In the genomic region with DNA sequence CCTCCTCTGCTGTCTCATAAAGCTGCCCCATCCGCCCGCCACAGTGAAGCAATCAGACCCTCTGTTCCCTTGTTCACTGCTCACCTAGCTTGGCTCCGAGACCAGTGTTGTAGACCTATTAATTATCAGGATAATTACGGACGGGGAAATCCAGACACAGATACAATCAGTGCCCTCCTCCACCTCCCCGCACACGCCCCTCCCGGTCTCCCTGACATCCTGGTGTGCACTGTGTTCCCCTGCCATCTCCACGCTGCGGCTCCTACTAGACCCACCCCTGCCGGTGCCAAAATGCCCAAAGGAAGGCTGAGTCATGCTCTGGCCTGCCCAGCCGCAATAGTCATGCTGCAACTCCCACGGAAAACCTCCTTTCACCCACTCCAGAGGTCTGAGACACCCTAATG, we compare ENCODE assay signal across 10 cellular contexts.
DNase-seq lines count a peak whose midpoint lies in the region; FAIRE-seq and TF ChIP-seq lines count a peak whose summit lies in the region.
"Had no signal": no experiment of that assay in that cellular context is flagged by ENCODE, and none has a peak within 500 bp of the region (broad histone marks: within the 10 kb centered on the region; RNA-seq: fewer than 3 reads in every experiment).

No MANE protein-coding gene starts in this region.

- TF ChIP-seq EP300 in sigmoid colon (IDR thresholded peaks at IDR 0.05): no peak

- no peaks in the 10 kb centered on the region for H3K27me3 ChIP-seq in sigmoid colon

- TF ChIP-seq POLR2A in H54 (IDR thresholded peaks at IDR 0.05; ENCODE audit: low read depth, low read length): no peak
- TF ChIP-seq POLR2A in sigmoid colon (IDR thresholded peaks at IDR 0.05): no peak

- no peaks in the 10 kb centered on the region for H3K36me3 ChIP-seq in sigmoid colon

- H3K9me3 ChIP-seq in sigmoid colon: no peaks in the 10 kb centered on the region

- intact Hi-C loops in sigmoid colon (cut with DNase I): loop anchor here (5.0 kb wide), 1 partner anchor 33 kb away; no protein-coding TSS in a partner anchor

- peak; percentile 71 for DNase-seq in H54 (ENCODE audit: insufficient read length, low spot score)
- peak; percentile 93 for DNase-seq in NCI-H226
- peak; percentile 43 for DNase-seq in ecto neural progenitor cell (ENCODE audit: low spot score)
- DNase-seq in sigmoid colon: peak; percentile 80
- no peak for DNase-seq in NCI-H510A treated with DMSO at 0.1 percent for 48 hours (lab: John Stamatoyannopoulos, UW)
- DNase-seq in DMS53 treated with DMSO at 0.1 percent for 48 hours (lab: John Stamatoyannopoulos, UW; ENCODE audit: unreplicated experiment): no peak
- no peak for DNase-seq in cerebellum (ENCODE audit: low spot score)
- DNase-seq: activated CD4-positive, CD25-positive, alpha-beta regulatory T cell treated with anti-CD3 and anti-CD28 coated beads, Interleukin-2, amount 50 U/mL, for 72 hours; NCI-H345 had no signal

- TF ChIP-seq CTCF in sigmoid colon (IDR thresholded peaks at IDR 0.05): no peak

- peaks cover 0 to 42% (median 32%) of the 10 kb centered on the region in 4 donors for H3K4me1 ChIP-seq in sigmoid colon
- H3K4me1 ChIP-seq: parathyroid adenoma had no signal

- H3K4me3 ChIP-seq in sigmoid colon: no peak overlapping the region

- 89% methylated on average over 13 of the region's 13 CpGs for WGBS in sigmoid colon, 2 donors

- H3K27ac ChIP-seq in sigmoid colon: no peak overlapping the region
- H3K27ac ChIP-seq: parathyroid adenoma had no signal

- no peak for FAIRE-seq in H54 (lab: Jason Lieb, UNC)

Comparison
In these comparisons a context has a peak if more than half of its experiments do, and no peak if none do; other contexts are left out.
1. DNase-seq: peak in H54 (single experiment), NCI-H226 (single experiment), ecto neural progenitor cell (single experiment) and sigmoid colon (single experiment); none in NCI-H510A treated with DMSO at 0.1 percent for 48 hours (single experiment), DMS53 treated with DMSO at 0.1 percent for 48 hours (single experiment) and cerebellum (single experiment).